ENCODE assay signal across 1 cellular context in the genomic region with DNA sequence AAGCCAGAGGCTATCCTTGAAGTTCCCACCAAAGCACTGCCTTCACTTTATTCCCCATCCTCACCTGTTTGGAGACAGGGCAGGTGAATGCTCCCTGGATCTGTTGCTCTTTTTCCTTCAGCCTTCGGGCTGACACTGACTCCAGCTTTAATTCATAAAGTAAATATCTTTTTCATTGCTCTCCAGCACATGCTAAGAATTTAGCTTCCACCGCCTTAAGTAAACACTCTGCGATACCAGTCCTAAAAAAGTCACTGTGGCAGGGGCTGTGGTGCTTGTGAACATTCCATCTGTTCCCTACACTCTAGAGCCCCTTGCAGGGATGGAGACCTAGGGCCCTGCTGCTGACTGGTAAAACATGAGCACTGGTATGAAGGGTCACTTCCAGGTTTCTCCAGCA.
TF ChIP-seq lines count a peak whose summit lies in the region.

No MANE protein-coding gene starts in this region.

TF ChIP-seq in HepG2, 621 proteins besides CTCF, POLR2A, EP300 and RAD21:
- no peak for TF ChIP-seq SOX13 (IDR thresholded peaks at IDR 0.05)
- TF ChIP-seq SOX13 (CRISPR knock-in tag; conservative IDR thresholded peaks at IDR 0.05 in 1 of 2, IDR thresholded peaks at IDR 0.05 in 1 of 2): 0 out of 4 replicates have a peak, but pooled peaks of 1 of the 2 experiments have one; percentile 12
- TF ChIP-seq BCL6 (CRISPR knock-in tag; IDR thresholded peaks at IDR 0.05): 0 out of 2 replicates have a peak, but pooled peaks have one; percentile 19
- TF ChIP-seq FOXA3 (CRISPR knock-in tag; IDR thresholded peaks at IDR 0.05): peak; percentile 22; the same call in 1 of the 2 replicates
- TF ChIP-seq FOXA1 (IDR thresholded peaks at IDR 0.05): no peak
- 0 out of 2 replicates have a peak, but pooled peaks have one; percentile 21 for TF ChIP-seq FOXA1 (CRISPR knock-in tag; IDR thresholded peaks at IDR 0.05)
- no peak for TF ChIP-seq KDM1A (CRISPR knock-in tag; IDR thresholded peaks at IDR 0.05)
